36 cellular contexts compared by ENCODE assay signal in genomic region chr6:80314531-80314930, GRCh38.
"Had no signal": no experiment of that assay in that cellular context is flagged by ENCODE, and none has a peak within 500 bp of the region (broad histone marks: within the 10 kb centered on the region; RNA-seq: fewer than 3 reads in every experiment).

No MANE protein-coding gene starts in this region.

- H3K36me3 Mint-ChIP-seq: activated naive CD4-positive, alpha-beta T cell treated with anti-CD3 and anti-CD28 coated beads, Interleukin-2, amount 10 ng/mL, durations not matched to agents 7 days and 5 days had no signal

- H3K27me3 Mint-ChIP-seq: activated B cell treated with CpG ODN at 0.5 μM for 24 hours; activated CD8-positive, alpha-beta memory T cell treated with anti-CD3 and anti-CD28 coated beads, Interleukin-2, amount 10 ng/mL, durations not matched to agents 7 days and 5 days; activated naive CD4-positive, alpha-beta T cell treated with anti-CD3 and anti-CD28 coated beads, Interleukin-2, amount 10 ng/mL, durations not matched to agents 7 days and 5 days; activated naive CD8-positive, alpha-beta T cell treated with anti-CD3 and anti-CD28 coated beads, Interleukin-2, amount 10 ng/mL, durations not matched to agents 7 days and 5 days; brain; T-helper 17 cell had no signal

- H3K4me1 ChIP-seq: ascending aorta, breast epithelium, colonic mucosa, esophagus squamous epithelium had no signal

- H3K4me1 Mint-ChIP-seq: activated CD8-positive, alpha-beta memory T cell treated with anti-CD3 and anti-CD28 coated beads, Interleukin-2, amount 10 ng/mL, durations not matched to agents 7 days and 5 days; activated naive CD4-positive, alpha-beta T cell treated with anti-CD3 and anti-CD28 coated beads, Interleukin-2, amount 10 ng/mL, durations not matched to agents 7 days and 5 days; activated naive CD8-positive, alpha-beta T cell treated with anti-CD3 and anti-CD28 coated beads, Interleukin-2, amount 10 ng/mL, durations not matched to agents 7 days and 5 days; T-helper 17 cell had no signal

- FAIRE-seq: endometrium, endothelial cell of umbilical vein had no signal

- H3K27me3 ChIP-seq: ascending aorta, breast epithelium, cardiac muscle cell, colonic mucosa, esophagus squamous epithelium, gastroesophageal sphincter had no signal

- H3K36me3 ChIP-seq: ascending aorta, breast epithelium, cardiac muscle cell, colonic mucosa, gastroesophageal sphincter, WERI-Rb-1 had no signal

- H3K27ac ChIP-seq: ascending aorta, breast epithelium, cardiac muscle cell, colonic mucosa, epithelial cell of prostate, esophagus squamous epithelium, gastroesophageal sphincter, WERI-Rb-1 had no signal

- H3K27ac Mint-ChIP-seq: activated B cell treated with CpG ODN at 0.5 μM for 24 hours; activated CD8-positive, alpha-beta memory T cell treated with anti-CD3 and anti-CD28 coated beads, Interleukin-2, amount 10 ng/mL, durations not matched to agents 7 days and 5 days; activated CD8-positive, alpha-beta T cell treated with anti-CD3 and anti-CD28 coated beads, Interleukin-2, amount 10 ng/mL, durations not matched to agents 7 days and 5 days; activated naive CD4-positive, alpha-beta T cell treated with anti-CD3 and anti-CD28 coated beads, Interleukin-2, amount 10 ng/mL, durations not matched to agents 7 days and 5 days; activated naive CD4-positive, alpha-beta T cell treated with anti-CD3 and anti-CD28 coated beads, Interleukin-2, amount 50 U/mL, for 72 hours; activated naive CD8-positive, alpha-beta T cell treated with anti-CD3 and anti-CD28 coated beads, Interleukin-2, amount 10 ng/mL, durations not matched to agents 7 days and 5 days; activated T-helper 1 cell treated with anti-CD3 and anti-CD28 coated beads, Interleukin-12 subunit alpha, Interleukin-12 subunit beta, Interleukin-2, Interleukin-4 antibody, amounts not matched to agents 30 ng/mL and 10 ng/mL and 1 ng/mL, durations not matched to agents 14 hours and 24 hours and 36 hours; activated T-helper 2 cell treated with anti-CD3 and anti-CD28 coated beads, Interferon-gamma antibody, Interleukin-2, Interleukin-4, amounts not matched to agents 10 μg/mL and 5 μg/mL and 100 μg/mL, durations not matched to agents 14 hours and 24 hours and 36 hours; brain; T-helper 17 cell; T-helper 2 cell treated with Interferon-gamma antibody and Interleukin-4, amounts not matched to agents 5 μg/mL and 100 μg/mL, for 36 hours had no signal

- H3K9me3 ChIP-seq: ascending aorta, breast epithelium, colonic mucosa, gastroesophageal sphincter had no signal

- H3K4me3 Mint-ChIP-seq: activated B cell treated with CpG ODN at 0.5 μM for 24 hours; activated CD8-positive, alpha-beta memory T cell treated with anti-CD3 and anti-CD28 coated beads, Interleukin-2, amount 10 ng/mL, durations not matched to agents 7 days and 5 days; activated CD8-positive, alpha-beta T cell treated with anti-CD3 and anti-CD28 coated beads, Interleukin-2, amount 10 ng/mL, durations not matched to agents 7 days and 5 days; activated naive CD4-positive, alpha-beta T cell treated with anti-CD3 and anti-CD28 coated beads, Interleukin-2, amount 10 ng/mL, durations not matched to agents 7 days and 5 days; activated naive CD8-positive, alpha-beta T cell treated with anti-CD3 and anti-CD28 coated beads, Interleukin-2, amount 10 ng/mL, durations not matched to agents 7 days and 5 days; activated T-helper 1 cell treated with anti-CD3 and anti-CD28 coated beads, Interleukin-12 subunit alpha, Interleukin-12 subunit beta, Interleukin-2, Interleukin-4 antibody, amounts not matched to agents 30 ng/mL and 10 ng/mL and 1 ng/mL, durations not matched to agents 14 hours and 24 hours and 36 hours; brain; T-helper 17 cell; T-helper 2 cell treated with Interferon-gamma antibody and Interleukin-4, amounts not matched to agents 5 μg/mL and 100 μg/mL, for 36 hours had no signal

- H3K4me3 ChIP-seq: ascending aorta, breast epithelium, cardiac muscle cell, colonic mucosa, esophagus squamous epithelium, gastroesophageal sphincter had no signal

- ATAC-seq: activated CD4-positive, CD25-positive, alpha-beta regulatory T cell treated with anti-CD3 and anti-CD28 coated beads, Interleukin-2, amount 50 U/mL, for 24 hours; activated CD8-positive, alpha-beta memory T cell treated with anti-CD3 and anti-CD28 coated beads, Interleukin-2, amount 10 ng/mL, durations not matched to agents 7 days and 5 days; activated CD8-positive, alpha-beta T cell treated with anti-CD3 and anti-CD28 coated beads, Interleukin-2, amount 10 ng/mL, durations not matched to agents 7 days and 5 days; activated naive CD4-positive, alpha-beta T cell treated with anti-CD3 and anti-CD28 coated beads, Interleukin-2, amount 50 U/mL, for 72 hours; gastroesophageal sphincter; T-helper 17 cell had no signal

- DNase-seq: activated B cell treated with CpG ODN at 0.5 μM for 24 hours; activated CD4-positive, alpha-beta T cell treated with anti-CD3 and anti-CD28 coated beads for 48 hours; activated CD4-positive, alpha-beta T cell treated with anti-CD3 and anti-CD28 coated beads, Interleukin-2, amount 50 U/mL, for 1 hour; activated CD4-positive, alpha-beta T cell treated with anti-CD3 and anti-CD28 coated beads, Interleukin-2, amount 50 U/mL, for 48 hours; activated CD8-positive, alpha-beta memory T cell treated with anti-CD3 and anti-CD28 coated beads, Interleukin-2, amount 10 ng/mL, durations not matched to agents 7 days and 5 days; activated CD8-positive, alpha-beta memory T cell treated with anti-CD3 and anti-CD28 coated beads, Interleukin-2, amount 50 U/mL, for 4 hours; activated CD8-positive, alpha-beta T cell treated with anti-CD3 and anti-CD28 coated beads, Interleukin-2, amount 10 ng/mL, durations not matched to agents 7 days and 5 days; activated gamma-delta T cell; activated naive CD4-positive, alpha-beta T cell; activated naive CD4-positive, alpha-beta T cell treated with anti-CD3 and anti-CD28 coated beads, Interleukin-2, amount 10 ng/mL, durations not matched to agents 7 days and 5 days; activated naive CD8-positive, alpha-beta T cell treated with anti-CD3 and anti-CD28 coated beads, Interleukin-2, amount 10 ng/mL, durations not matched to agents 7 days and 5 days; activated T-cell treated with anti-CD3 and anti-CD28 coated beads, Interleukin-2, amount 50 U/mL, for 1 hour; activated T-cell treated with anti-CD3 and anti-CD28 coated beads, Interleukin-2, amount 50 U/mL, for 48 hours; central memory CD4-positive, alpha-beta T cell; cerebellar nuclear complex; colonic mucosa; effector CD8-positive, alpha-beta T cell; esophagus squamous epithelium; foreskin melanocyte; T-helper 1 cell; T-helper 17 cell; T1000; WERI-Rb-1 had no signal
